ENCODE assay signal across 1 cellular context in the genomic region with DNA sequence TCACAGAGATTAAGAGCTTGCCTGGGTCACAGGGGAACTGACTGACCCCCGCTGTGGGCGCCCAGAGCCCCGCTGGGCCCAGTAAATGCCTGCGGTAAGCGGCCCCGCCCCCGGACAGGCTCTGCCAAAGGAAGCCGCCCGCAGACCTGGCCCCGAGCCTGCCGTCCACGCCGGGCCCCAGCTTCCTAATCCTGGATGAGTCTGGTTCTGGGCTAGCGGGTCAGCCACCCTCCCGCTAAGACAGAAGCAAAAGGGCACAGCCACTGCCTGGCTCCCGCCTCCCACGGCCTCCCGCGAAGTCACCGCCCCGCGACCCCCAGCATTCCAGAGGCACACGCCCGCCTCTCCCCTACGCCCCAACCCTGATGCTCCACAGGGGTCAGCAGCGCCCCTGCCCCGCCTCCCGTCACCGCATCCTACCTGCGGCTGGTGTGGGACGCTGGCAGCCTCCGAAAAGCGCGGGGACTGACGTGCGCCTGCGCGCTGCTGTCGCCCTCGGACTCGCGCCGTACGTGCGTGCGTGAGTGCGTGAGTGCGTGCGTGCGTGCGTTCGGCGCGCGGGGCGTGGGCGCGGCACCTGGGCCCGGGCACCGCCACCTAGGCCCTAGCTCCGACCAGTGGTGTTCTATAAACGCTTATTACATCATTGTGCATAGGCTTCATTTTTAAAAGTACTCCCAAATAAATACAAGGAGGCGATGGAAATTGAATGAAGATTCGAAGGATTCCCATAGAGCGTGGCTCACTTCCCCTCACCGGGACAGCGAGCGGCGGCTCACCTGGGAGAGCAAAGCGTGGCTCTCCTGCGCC.
A peak's percentile ranks its signal among the peaks of the same experiment; 100 is the strongest.
TF ChIP-seq lines count a peak whose summit lies in the region.

A gene with protein sequence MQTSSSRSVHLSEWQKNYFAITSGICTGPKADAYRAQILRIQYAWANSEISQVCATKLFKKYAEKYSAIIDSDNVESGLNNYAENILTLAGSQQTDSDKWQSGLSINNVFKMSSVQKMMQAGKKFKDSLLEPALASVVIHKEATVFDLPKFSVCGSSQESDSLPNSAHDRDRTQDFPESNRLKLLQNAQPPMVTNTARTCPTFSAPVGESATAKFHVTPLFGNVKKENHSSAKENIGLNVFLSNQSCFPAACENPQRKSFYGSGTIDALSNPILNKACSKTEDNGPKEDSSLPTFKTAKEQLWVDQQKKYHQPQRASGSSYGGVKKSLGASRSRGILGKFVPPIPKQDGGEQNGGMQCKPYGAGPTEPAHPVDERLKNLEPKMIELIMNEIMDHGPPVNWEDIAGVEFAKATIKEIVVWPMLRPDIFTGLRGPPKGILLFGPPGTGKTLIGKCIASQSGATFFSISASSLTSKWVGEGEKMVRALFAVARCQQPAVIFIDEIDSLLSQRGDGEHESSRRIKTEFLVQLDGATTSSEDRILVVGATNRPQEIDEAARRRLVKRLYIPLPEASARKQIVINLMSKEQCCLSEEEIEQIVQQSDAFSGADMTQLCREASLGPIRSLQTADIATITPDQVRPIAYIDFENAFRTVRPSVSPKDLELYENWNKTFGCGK (minus strand): TSS at position 470 of the 810 bp plus-strand sequence. CDS start 3,063 bp downstream, outside the sequence.

TF ChIP-seq in WTC11, 78 proteins besides CTCF, POLR2A, EP300 and RAD21 (continued from another document and continues in another):
- TF ChIP-seq, protein P1, sequence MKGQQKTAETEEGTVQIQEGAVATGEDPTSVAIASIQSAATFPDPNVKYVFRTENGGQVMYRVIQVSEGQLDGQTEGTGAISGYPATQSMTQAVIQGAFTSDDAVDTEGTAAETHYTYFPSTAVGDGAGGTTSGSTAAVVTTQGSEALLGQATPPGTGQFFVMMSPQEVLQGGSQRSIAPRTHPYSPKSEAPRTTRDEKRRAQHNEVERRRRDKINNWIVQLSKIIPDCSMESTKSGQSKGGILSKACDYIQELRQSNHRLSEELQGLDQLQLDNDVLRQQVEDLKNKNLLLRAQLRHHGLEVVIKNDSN (CRISPR knock-in tag; IDR thresholded peaks at IDR 0.05) = no peak
- TF ChIP-seq, protein P2, sequence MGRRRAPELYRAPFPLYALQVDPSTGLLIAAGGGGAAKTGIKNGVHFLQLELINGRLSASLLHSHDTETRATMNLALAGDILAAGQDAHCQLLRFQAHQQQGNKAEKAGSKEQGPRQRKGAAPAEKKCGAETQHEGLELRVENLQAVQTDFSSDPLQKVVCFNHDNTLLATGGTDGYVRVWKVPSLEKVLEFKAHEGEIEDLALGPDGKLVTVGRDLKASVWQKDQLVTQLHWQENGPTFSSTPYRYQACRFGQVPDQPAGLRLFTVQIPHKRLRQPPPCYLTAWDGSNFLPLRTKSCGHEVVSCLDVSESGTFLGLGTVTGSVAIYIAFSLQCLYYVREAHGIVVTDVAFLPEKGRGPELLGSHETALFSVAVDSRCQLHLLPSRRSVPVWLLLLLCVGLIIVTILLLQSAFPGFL (CRISPR knock-in tag; IDR thresholded peaks at IDR 0.05; ENCODE audit: borderline replicate concordance) = no peak
- peak; percentile 57 for TF ChIP-seq GABPB1 (CRISPR knock-in tag; IDR thresholded peaks at IDR 0.05)
- no peak for TF ChIP-seq ZNF396 (CRISPR knock-in tag; IDR thresholded peaks at IDR 0.05; ENCODE audit: borderline replicate concordance)
- TF ChIP-seq, protein P3, sequence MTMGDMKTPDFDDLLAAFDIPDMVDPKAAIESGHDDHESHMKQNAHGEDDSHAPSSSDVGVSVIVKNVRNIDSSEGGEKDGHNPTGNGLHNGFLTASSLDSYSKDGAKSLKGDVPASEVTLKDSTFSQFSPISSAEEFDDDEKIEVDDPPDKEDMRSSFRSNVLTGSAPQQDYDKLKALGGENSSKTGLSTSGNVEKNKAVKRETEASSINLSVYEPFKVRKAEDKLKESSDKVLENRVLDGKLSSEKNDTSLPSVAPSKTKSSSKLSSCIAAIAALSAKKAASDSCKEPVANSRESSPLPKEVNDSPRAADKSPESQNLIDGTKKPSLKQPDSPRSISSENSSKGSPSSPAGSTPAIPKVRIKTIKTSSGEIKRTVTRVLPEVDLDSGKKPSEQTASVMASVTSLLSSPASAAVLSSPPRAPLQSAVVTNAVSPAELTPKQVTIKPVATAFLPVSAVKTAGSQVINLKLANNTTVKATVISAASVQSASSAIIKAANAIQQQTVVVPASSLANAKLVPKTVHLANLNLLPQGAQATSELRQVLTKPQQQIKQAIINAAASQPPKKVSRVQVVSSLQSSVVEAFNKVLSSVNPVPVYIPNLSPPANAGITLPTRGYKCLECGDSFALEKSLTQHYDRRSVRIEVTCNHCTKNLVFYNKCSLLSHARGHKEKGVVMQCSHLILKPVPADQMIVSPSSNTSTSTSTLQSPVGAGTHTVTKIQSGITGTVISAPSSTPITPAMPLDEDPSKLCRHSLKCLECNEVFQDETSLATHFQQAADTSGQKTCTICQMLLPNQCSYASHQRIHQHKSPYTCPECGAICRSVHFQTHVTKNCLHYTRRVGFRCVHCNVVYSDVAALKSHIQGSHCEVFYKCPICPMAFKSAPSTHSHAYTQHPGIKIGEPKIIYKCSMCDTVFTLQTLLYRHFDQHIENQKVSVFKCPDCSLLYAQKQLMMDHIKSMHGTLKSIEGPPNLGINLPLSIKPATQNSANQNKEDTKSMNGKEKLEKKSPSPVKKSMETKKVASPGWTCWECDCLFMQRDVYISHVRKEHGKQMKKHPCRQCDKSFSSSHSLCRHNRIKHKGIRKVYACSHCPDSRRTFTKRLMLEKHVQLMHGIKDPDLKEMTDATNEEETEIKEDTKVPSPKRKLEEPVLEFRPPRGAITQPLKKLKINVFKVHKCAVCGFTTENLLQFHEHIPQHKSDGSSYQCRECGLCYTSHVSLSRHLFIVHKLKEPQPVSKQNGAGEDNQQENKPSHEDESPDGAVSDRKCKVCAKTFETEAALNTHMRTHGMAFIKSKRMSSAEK (CRISPR knock-in tag; IDR thresholded peaks at IDR 0.05; ENCODE audit: borderline replicate concordance) = no peak
- TF ChIP-seq, protein P4, sequence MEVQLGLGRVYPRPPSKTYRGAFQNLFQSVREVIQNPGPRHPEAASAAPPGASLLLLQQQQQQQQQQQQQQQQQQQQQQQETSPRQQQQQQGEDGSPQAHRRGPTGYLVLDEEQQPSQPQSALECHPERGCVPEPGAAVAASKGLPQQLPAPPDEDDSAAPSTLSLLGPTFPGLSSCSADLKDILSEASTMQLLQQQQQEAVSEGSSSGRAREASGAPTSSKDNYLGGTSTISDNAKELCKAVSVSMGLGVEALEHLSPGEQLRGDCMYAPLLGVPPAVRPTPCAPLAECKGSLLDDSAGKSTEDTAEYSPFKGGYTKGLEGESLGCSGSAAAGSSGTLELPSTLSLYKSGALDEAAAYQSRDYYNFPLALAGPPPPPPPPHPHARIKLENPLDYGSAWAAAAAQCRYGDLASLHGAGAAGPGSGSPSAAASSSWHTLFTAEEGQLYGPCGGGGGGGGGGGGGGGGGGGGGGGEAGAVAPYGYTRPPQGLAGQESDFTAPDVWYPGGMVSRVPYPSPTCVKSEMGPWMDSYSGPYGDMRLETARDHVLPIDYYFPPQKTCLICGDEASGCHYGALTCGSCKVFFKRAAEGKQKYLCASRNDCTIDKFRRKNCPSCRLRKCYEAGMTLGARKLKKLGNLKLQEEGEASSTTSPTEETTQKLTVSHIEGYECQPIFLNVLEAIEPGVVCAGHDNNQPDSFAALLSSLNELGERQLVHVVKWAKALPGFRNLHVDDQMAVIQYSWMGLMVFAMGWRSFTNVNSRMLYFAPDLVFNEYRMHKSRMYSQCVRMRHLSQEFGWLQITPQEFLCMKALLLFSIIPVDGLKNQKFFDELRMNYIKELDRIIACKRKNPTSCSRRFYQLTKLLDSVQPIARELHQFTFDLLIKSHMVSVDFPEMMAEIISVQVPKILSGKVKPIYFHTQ (CRISPR knock-in tag; IDR thresholded peaks at IDR 0.05) = no peak
- no peak for TF ChIP-seq ESRRA (CRISPR knock-in tag; IDR thresholded peaks at IDR 0.05; ENCODE audit: borderline replicate concordance)
- TF ChIP-seq MXD4 (CRISPR knock-in tag; IDR thresholded peaks at IDR 0.05; ENCODE audit: borderline replicate concordance) = no peak
- TF ChIP-seq GTF2I (CRISPR knock-in tag; conservative IDR thresholded peaks at IDR 0.05) = no peak
- TF ChIP-seq ZNF671 (CRISPR knock-in tag; IDR thresholded peaks at IDR 0.05) = no peak
- TF ChIP-seq, protein P5, sequence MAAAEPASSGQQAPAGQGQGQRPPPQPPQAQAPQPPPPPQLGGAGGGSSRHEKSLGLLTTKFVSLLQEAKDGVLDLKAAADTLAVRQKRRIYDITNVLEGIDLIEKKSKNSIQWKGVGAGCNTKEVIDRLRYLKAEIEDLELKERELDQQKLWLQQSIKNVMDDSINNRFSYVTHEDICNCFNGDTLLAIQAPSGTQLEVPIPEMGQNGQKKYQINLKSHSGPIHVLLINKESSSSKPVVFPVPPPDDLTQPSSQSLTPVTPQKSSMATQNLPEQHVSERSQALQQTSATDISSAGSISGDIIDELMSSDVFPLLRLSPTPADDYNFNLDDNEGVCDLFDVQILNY (CRISPR knock-in tag; IDR thresholded peaks at IDR 0.05) = peak; percentile 88; the same call in 1 of the 2 replicates
- no peak for TF ChIP-seq SMAD4 (CRISPR knock-in tag; IDR thresholded peaks at IDR 0.05)
- TF ChIP-seq CREM (CRISPR knock-in tag; IDR thresholded peaks at IDR 0.05) = peak; percentile 72; the same call in 1 of the 2 replicates
- TF ChIP-seq ETV6 (CRISPR knock-in tag; IDR thresholded peaks at IDR 0.05) = peak; percentile 50; the same call in 1 of the 2 replicates
- no peak for TF ChIP-seq ZNF232 (CRISPR knock-in tag; IDR thresholded peaks at IDR 0.05)
- TF ChIP-seq, protein P6, sequence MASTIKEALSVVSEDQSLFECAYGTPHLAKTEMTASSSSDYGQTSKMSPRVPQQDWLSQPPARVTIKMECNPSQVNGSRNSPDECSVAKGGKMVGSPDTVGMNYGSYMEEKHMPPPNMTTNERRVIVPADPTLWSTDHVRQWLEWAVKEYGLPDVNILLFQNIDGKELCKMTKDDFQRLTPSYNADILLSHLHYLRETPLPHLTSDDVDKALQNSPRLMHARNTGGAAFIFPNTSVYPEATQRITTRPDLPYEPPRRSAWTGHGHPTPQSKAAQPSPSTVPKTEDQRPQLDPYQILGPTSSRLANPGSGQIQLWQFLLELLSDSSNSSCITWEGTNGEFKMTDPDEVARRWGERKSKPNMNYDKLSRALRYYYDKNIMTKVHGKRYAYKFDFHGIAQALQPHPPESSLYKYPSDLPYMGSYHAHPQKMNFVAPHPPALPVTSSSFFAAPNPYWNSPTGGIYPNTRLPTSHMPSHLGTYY (CRISPR knock-in tag; IDR thresholded peaks at IDR 0.05) = no peak
- TF ChIP-seq, protein P7, sequence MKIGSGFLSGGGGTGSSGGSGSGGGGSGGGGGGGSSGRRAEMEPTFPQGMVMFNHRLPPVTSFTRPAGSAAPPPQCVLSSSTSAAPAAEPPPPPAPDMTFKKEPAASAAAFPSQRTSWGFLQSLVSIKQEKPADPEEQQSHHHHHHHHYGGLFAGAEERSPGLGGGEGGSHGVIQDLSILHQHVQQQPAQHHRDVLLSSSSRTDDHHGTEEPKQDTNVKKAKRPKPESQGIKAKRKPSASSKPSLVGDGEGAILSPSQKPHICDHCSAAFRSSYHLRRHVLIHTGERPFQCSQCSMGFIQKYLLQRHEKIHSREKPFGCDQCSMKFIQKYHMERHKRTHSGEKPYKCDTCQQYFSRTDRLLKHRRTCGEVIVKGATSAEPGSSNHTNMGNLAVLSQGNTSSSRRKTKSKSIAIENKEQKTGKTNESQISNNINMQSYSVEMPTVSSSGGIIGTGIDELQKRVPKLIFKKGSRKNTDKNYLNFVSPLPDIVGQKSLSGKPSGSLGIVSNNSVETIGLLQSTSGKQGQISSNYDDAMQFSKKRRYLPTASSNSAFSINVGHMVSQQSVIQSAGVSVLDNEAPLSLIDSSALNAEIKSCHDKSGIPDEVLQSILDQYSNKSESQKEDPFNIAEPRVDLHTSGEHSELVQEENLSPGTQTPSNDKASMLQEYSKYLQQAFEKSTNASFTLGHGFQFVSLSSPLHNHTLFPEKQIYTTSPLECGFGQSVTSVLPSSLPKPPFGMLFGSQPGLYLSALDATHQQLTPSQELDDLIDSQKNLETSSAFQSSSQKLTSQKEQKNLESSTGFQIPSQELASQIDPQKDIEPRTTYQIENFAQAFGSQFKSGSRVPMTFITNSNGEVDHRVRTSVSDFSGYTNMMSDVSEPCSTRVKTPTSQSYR (CRISPR knock-in tag; IDR thresholded peaks at IDR 0.05) = 0 out of 2 replicates have a peak, but pooled peaks have one; percentile 36
- 0 out of 2 replicates have a peak, but pooled peaks have one; percentile 8 for TF ChIP-seq ZBTB21 (CRISPR knock-in tag; IDR thresholded peaks at IDR 0.05; ENCODE audit: borderline replicate concordance)
- TF ChIP-seq, protein P8, sequence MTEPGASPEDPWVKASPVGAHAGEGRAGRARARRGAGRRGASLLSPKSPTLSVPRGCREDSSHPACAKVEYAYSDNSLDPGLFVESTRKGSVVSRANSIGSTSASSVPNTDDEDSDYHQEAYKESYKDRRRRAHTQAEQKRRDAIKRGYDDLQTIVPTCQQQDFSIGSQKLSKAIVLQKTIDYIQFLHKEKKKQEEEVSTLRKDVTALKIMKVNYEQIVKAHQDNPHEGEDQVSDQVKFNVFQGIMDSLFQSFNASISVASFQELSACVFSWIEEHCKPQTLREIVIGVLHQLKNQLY (CRISPR knock-in tag; IDR thresholded peaks at IDR 0.05) = no peak
- TF ChIP-seq, protein P9, sequence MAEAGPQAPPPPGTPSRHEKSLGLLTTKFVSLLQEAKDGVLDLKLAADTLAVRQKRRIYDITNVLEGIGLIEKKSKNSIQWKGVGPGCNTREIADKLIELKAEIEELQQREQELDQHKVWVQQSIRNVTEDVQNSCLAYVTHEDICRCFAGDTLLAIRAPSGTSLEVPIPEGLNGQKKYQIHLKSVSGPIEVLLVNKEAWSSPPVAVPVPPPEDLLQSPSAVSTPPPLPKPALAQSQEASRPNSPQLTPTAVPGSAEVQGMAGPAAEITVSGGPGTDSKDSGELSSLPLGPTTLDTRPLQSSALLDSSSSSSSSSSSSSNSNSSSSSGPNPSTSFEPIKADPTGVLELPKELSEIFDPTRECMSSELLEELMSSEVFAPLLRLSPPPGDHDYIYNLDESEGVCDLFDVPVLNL (CRISPR knock-in tag; IDR thresholded peaks at IDR 0.05; ENCODE audit: borderline replicate concordance, low read depth) = no peak
- TF ChIP-seq, protein P10, sequence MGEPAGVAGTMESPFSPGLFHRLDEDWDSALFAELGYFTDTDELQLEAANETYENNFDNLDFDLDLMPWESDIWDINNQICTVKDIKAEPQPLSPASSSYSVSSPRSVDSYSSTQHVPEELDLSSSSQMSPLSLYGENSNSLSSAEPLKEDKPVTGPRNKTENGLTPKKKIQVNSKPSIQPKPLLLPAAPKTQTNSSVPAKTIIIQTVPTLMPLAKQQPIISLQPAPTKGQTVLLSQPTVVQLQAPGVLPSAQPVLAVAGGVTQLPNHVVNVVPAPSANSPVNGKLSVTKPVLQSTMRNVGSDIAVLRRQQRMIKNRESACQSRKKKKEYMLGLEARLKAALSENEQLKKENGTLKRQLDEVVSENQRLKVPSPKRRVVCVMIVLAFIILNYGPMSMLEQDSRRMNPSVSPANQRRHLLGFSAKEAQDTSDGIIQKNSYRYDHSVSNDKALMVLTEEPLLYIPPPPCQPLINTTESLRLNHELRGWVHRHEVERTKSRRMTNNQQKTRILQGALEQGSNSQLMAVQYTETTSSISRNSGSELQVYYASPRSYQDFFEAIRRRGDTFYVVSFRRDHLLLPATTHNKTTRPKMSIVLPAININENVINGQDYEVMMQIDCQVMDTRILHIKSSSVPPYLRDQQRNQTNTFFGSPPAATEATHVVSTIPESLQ (CRISPR knock-in tag; IDR thresholded peaks at IDR 0.05) = no peak
- TF ChIP-seq, protein P11, sequence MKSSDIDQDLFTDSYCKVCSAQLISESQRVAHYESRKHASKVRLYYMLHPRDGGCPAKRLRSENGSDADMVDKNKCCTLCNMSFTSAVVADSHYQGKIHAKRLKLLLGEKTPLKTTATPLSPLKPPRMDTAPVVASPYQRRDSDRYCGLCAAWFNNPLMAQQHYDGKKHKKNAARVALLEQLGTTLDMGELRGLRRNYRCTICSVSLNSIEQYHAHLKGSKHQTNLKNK (CRISPR knock-in tag; IDR thresholded peaks at IDR 0.05) = no peak
- TF ChIP-seq, protein P12, sequence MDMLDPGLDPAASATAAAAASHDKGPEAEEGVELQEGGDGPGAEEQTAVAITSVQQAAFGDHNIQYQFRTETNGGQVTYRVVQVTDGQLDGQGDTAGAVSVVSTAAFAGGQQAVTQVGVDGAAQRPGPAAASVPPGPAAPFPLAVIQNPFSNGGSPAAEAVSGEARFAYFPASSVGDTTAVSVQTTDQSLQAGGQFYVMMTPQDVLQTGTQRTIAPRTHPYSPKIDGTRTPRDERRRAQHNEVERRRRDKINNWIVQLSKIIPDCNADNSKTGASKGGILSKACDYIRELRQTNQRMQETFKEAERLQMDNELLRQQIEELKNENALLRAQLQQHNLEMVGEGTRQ (CRISPR knock-in tag; IDR thresholded peaks at IDR 0.05) = no peak
